In the genomic region with DNA sequence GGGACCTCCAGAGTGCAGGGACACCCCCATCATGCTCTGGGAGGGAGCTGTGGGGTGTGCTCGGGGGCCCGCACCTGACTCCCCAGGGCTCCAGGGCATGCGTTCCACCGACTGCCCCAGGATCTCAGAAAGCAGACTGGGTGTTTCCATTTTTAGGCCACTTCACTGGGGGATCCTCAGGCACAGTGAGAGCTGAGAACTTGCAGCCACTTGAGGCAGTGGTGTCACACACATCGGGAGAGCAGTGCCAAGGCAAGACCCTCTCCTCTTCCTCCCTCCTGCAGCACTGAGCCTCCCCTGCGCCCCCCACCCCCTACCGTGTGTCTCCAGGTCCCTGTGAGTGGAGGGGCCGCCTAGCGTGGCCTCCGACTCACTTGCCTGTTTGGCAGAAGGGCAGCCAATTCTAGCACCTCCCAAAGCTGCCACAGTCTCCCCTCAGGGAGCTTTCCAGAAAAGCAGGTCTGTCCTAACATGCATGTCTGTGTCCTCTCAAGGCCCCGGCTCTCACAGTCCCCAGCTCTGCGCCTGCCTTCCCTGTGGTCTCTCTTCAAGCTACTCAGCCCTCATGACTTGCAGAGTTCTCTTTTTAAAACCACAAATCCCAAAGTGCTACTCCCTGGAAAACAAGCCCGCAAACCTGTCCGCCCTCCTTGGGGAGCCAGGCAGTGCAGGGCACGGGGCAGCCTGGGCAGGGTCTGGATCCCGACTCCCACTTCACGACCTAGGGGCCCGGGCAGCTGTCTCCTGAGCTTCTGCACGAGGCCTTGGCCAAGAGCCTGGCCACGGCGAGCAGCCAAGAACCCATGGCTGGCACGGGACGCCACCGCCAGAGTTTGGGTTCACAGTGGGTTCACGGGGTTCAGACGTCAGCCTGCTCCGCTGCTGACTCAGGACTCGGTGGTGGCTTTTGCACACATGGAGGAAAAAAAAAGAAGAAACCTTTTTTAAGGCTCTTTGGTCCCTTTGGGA, we compare ENCODE assay signal across 9 cellular contexts.
A peak's percentile ranks its signal among the peaks of the same experiment; 100 is the strongest.
DNase-seq lines count a peak whose midpoint lies in the region; ATAC-seq and TF ChIP-seq lines count a peak whose summit lies in the region.
"Had no signal": no experiment of that assay in that cellular context is flagged by ENCODE, and none has a peak within 500 bp of the region (broad histone marks: within the 10 kb centered on the region; RNA-seq: fewer than 3 reads in every experiment).

No MANE protein-coding gene starts in this region.

- peaks cover 93% of the 10 kb centered on the region for H3K4me1 Mint-ChIP-seq in activated T-cell treated with anti-CD3 and anti-CD28 coated beads, Interleukin-2, amount 50 U/mL, for 72 hours (ENCODE audit: low read depth)
- H3K4me1 Mint-ChIP-seq in activated T-helper 17 cell treated with anti-CD3 and anti-CD28 coated beads, Interleukin-2, amount 50 U/mL, for 72 hours: peaks cover 71% of the 10 kb centered on the region

- H3K27me3 ChIP-seq in left ventricle myocardium inferior (ENCODE audit: low read depth) (no peaks in the 10 kb centered on the region), skeletal muscle tissue (ENCODE audit: control insufficient read depth in 3 of 3, insufficient read depth in 3 of 3, low read length in 3 of 3) (no peaks in the 10 kb centered on the region)

- H3K9me3 Mint-ChIP-seq in activated T-cell treated with anti-CD3 and anti-CD28 coated beads, Interleukin-2, amount 50 U/mL, for 72 hours: no peaks in the 10 kb centered on the region
- no peaks in the 10 kb centered on the region for H3K9me3 Mint-ChIP-seq in activated T-helper 17 cell treated with anti-CD3 and anti-CD28 coated beads, Interleukin-2, amount 50 U/mL, for 72 hours
- H3K9me3 Mint-ChIP-seq: activated naive CD8-positive, alpha-beta T cell treated with anti-CD3 and anti-CD28 coated beads, Interleukin-2, amount 10 ng/mL, durations not matched to agents 7 days and 5 days had no signal

- peak overlapping the region; percentile 33 for H3K4me3 ChIP-seq in left ventricle myocardium inferior
- H3K4me3 ChIP-seq in skeletal muscle tissue (ENCODE audit: low read length in 3 of 3): peak overlapping the region; percentile 41 to 63 (median 58)

- intact Hi-C loops in left ventricle myocardium inferior (cut with micrococcal nuclease): loop anchor here (10.0 kb wide), 1 partner anchor 92 kb away; a partner anchor contains a TSS

- H3K27ac ChIP-seq in left ventricle myocardium inferior (replicated peaks): peak overlapping the region; percentile 88
- H3K27ac ChIP-seq in skeletal muscle tissue (ENCODE audit: low read depth, low read length): peak overlapping the region; percentile 81

- peak overlapping the region; percentile 40 for H3K27ac Mint-ChIP-seq in activated T-cell treated with anti-CD3 and anti-CD28 coated beads, Interleukin-2, amount 50 U/mL, for 72 hours
- peak overlapping the region; percentile 97 for H3K27ac Mint-ChIP-seq in activated T-helper 17 cell treated with anti-CD3 and anti-CD28 coated beads, Interleukin-2, amount 50 U/mL, for 72 hours
- H3K27ac Mint-ChIP-seq: activated naive CD8-positive, alpha-beta T cell treated with anti-CD3 and anti-CD28 coated beads, Interleukin-2, amount 10 ng/mL, durations not matched to agents 7 days and 5 days had no signal

- H3K36me3 ChIP-seq in left ventricle myocardium inferior (no peaks in the 10 kb centered on the region), skeletal muscle tissue (ENCODE audit: control insufficient read depth in 3 of 3, insufficient read depth in 3 of 3, low read length in 3 of 3) (no peaks in the 10 kb centered on the region)

- H3K36me3 Mint-ChIP-seq in activated T-cell treated with anti-CD3 and anti-CD28 coated beads, Interleukin-2, amount 50 U/mL, for 72 hours (ENCODE audit: insufficient read depth in 2 of 2): peaks cover 2 to 6% of the 10 kb centered on the region in 2 donors
- H3K36me3 Mint-ChIP-seq in activated T-helper 17 cell treated with anti-CD3 and anti-CD28 coated beads, Interleukin-2, amount 50 U/mL, for 72 hours (ENCODE audit: low read depth): peaks cover 82% of the 10 kb centered on the region

- H3K9ac ChIP-seq in skeletal muscle tissue (ENCODE audit: low read depth in 1 of 3, low read length in 3 of 3): peak overlapping the region; percentile 59 to 79 (median 65)

- H3K4me1 ChIP-seq in left ventricle myocardium inferior: peaks cover 98% of the 10 kb centered on the region
- H3K4me1 ChIP-seq in skeletal muscle tissue (ENCODE audit: control insufficient read depth in 3 of 3, insufficient read depth in 3 of 3, low read length in 3 of 3): peaks cover 54 to 83% (median 65%) of the 10 kb centered on the region in 3 donors

- peak overlapping the region in 1 of 2 donors; percentile 14 for H3K4me3 Mint-ChIP-seq in activated T-cell treated with anti-CD3 and anti-CD28 coated beads, Interleukin-2, amount 50 U/mL, for 72 hours
- H3K4me3 Mint-ChIP-seq in activated T-helper 17 cell treated with anti-CD3 and anti-CD28 coated beads, Interleukin-2, amount 50 U/mL, for 72 hours: peak overlapping the region; percentile 78
- H3K4me3 Mint-ChIP-seq: activated naive CD8-positive, alpha-beta T cell treated with anti-CD3 and anti-CD28 coated beads, Interleukin-2, amount 10 ng/mL, durations not matched to agents 7 days and 5 days had no signal

- peak in 1 of 2 donors; percentile 22 for DNase-seq in activated T-cell treated with anti-CD3 and anti-CD28 coated beads, Interleukin-2, amount 50 U/mL, for 72 hours
- DNase-seq in activated T-cell treated with anti-CD3 and anti-CD28 coated beads for 4 hours (no peak), left ventricle myocardium inferior (peak; percentile 80)
- no peak for DNase-seq in stimulated activated CD4-positive, alpha-beta T cell treated with anti-CD3 and anti-CD28 coated beads, Interleukin-4, amount 100 ng/mL, for 1 hour
- DNase-seq: activated naive CD8-positive, alpha-beta T cell treated with anti-CD3 and anti-CD28 coated beads, Interleukin-2, amount 10 ng/mL, durations not matched to agents 7 days and 5 days had no signal

- no peak for ATAC-seq in activated T-cell treated with anti-CD3 and anti-CD28 coated beads, Interleukin-2, amount 50 U/mL, for 72 hours (replicated peaks in 1 of 2)
- no peak for ATAC-seq in activated T-helper 17 cell treated with anti-CD3 and anti-CD28 coated beads, Interleukin-2, amount 50 U/mL, for 72 hours (replicated peaks)
- ATAC-seq in GM18867 (IDR thresholded peaks at IDR 0.05; ENCODE audit: unreplicated experiment) (no peak), GM19452 (IDR thresholded peaks at IDR 0.05; ENCODE audit: unreplicated experiment) (no peak)

- no peaks in the 10 kb centered on the region for H3K27me3 Mint-ChIP-seq in activated T-cell treated with anti-CD3 and anti-CD28 coated beads, Interleukin-2, amount 50 U/mL, for 72 hours (ENCODE audit: low read depth)
- H3K27me3 Mint-ChIP-seq in activated T-helper 17 cell treated with anti-CD3 and anti-CD28 coated beads, Interleukin-2, amount 50 U/mL, for 72 hours: no peaks in the 10 kb centered on the region
- H3K27me3 Mint-ChIP-seq: activated naive CD8-positive, alpha-beta T cell treated with anti-CD3 and anti-CD28 coated beads, Interleukin-2, amount 10 ng/mL, durations not matched to agents 7 days and 5 days had no signal

- TF ChIP-seq CTCF in left ventricle myocardium inferior (IDR thresholded peaks at IDR 0.05; ENCODE audit: borderline replicate concordance): peak; percentile 28

- no peaks in the 10 kb centered on the region for H3K9me3 ChIP-seq in left ventricle myocardium inferior (replicated peaks)
- no peaks in the 10 kb centered on the region for H3K9me3 ChIP-seq in skeletal muscle tissue (ENCODE audit: control insufficient read depth in 3 of 3, low read length in 3 of 3)
